Comparison of ENCODE assay signal across 17 cellular contexts in the genomic region with DNA sequence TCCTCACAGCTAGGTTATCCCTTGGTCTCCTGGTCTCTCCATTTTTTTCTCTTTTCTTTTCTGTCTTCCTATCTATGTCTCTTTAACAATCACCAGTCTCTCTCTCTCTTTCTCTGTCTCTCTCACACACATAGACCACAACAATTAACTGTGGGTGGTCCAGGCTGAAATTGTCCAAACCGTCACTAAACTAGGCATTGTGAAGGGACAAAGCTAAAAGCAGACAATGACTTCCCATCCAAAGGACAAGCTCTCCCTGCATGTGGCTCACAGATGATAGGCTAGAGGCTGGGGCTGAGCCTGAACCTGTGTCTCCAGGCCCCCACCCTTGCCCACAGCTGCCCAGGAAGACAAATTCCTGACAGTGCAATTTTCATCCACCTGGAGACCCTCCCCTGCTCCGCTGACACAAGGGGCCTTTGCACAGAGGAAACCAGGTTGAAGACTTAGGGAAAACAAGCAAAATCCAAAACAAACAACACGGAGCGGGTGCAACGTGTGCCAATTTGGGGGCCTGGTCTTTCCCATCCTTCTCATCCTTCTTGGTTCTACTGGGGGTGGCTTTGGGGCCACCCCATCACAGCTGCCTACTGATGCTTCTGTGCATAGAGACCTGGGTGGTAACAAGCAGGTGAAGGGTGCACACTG.
DNase-seq lines count a peak whose midpoint lies in the region; ATAC-seq and TF ChIP-seq lines count a peak whose summit lies in the region.
"Had no signal": no experiment of that assay in that cellular context is flagged by ENCODE, and none has a peak within 500 bp of the region (broad histone marks: within the 10 kb centered on the region; RNA-seq: fewer than 3 reads in every experiment).

No MANE protein-coding gene starts in this region.

- peaks cover 2% of the 10 kb centered on the region for H3K9me3 Mint-ChIP-seq in endodermal cell

- no peak for TF ChIP-seq POLR2A in IMR-90 (IDR thresholded peaks at IDR 0.05; ENCODE audit: low read depth, low read length)

- no peak overlapping the region for H2BK5ac ChIP-seq in IMR-90 (ENCODE audit: low read depth, low read length, poor library complexity, severe bottlenecking)

- no peak overlapping the region for H3K18ac ChIP-seq in IMR-90 (ENCODE audit: low read depth, low read length)

- H3K9me1 ChIP-seq in IMR-90 (ENCODE audit: insufficient read depth, low read length): no peaks in the 10 kb centered on the region

- no peak overlapping the region for H2AK9ac ChIP-seq in IMR-90 (replicated peaks; ENCODE audit: low read depth, low read length, poor library complexity)

- H3K4me3 Mint-ChIP-seq in endodermal cell: no peak overlapping the region

- CTCF ChIA-PET in IMR-90 (lab: Yijun Ruan, JAX): no interaction called here

- H3K27me3 Mint-ChIP-seq in endodermal cell (ENCODE audit: insufficient read depth): no peaks in the 10 kb centered on the region

- H3K4me1 Mint-ChIP-seq in endodermal cell: peaks cover 6% of the 10 kb centered on the region

- WGBS in IMR-90 (ENCODE audit: extremely low coverage in 2 of 2, insufficient read length in 1 of 2), 2 experiments: 20% methylated on average over 1 of the region's 5 CpGs; no CpG with 5 or more reads in 1 of the 2 experiments
- WGBS in endodermal cell (ENCODE audit: insufficient coverage in 1 of 2, insufficient read length in 1 of 2), 2 experiments: 96 to 100% methylated on average over 1 to 5 of the region's 5 CpGs

- dilution Hi-C loops in IMR-90 (cut with HindIII; ENCODE audit: low sequenced_read_pairs, unreplicated experiment): no loop called here

- H3K27me3 ChIP-seq in IMR-90 (ENCODE audit: control insufficient read depth, insufficient read depth, low read length) (no peaks in the 10 kb centered on the region), endodermal cell (ENCODE audit: control insufficient read depth, insufficient read depth, low read length, poor library complexity, severe bottlenecking) (no peaks in the 10 kb centered on the region), left lung (no peaks in the 10 kb centered on the region), brain microvascular endothelial cell (replicated peaks) (no peaks in the 10 kb centered on the region)

- H3K36me3 ChIP-seq in IMR-90 (ENCODE audit: control insufficient read depth, insufficient read depth, low read length) (no peaks in the 10 kb centered on the region), endodermal cell (ENCODE audit: control insufficient read depth, insufficient read depth, low read length) (no peaks in the 10 kb centered on the region), left lung (no peaks in the 10 kb centered on the region), brain microvascular endothelial cell (replicated peaks) (no peaks in the 10 kb centered on the region)

- in situ Hi-C loops in IMR-90 (cut with MboI; ENCODE audit: low sequenced_read_pairs): no loop called here
- in situ Hi-C loops in brain microvascular endothelial cell (cut with HindIII; ENCODE audit: low pct_ligation_motif_present, low sequenced_read_pairs): no loop called here

- no TSS peak for BruUV-seq in IMR-90 (replicated peaks; lab: Mats Ljungman, UMichigan)

- H2BK20ac ChIP-seq in IMR-90 (ENCODE audit: low read depth, low read length): no peak overlapping the region

- no peak for TF ChIP-seq CTCF in IMR-90 (conservative IDR thresholded peaks at IDR 0.05; ENCODE audit: low read depth, low read length)
- no peak for TF ChIP-seq CTCF in endodermal cell (conservative IDR thresholded peaks at IDR 0.05)
- no peak for TF ChIP-seq CTCF in left lung (IDR thresholded peaks at IDR 0.05)
- TF ChIP-seq CTCF in brain microvascular endothelial cell (IDR thresholded peaks at IDR 0.05; ENCODE audit: low read depth, low read length, missing control alignments): no peak

- no peak overlapping the region for H3K27ac Mint-ChIP-seq in endodermal cell

- no peak overlapping the region for H3K9ac ChIP-seq in IMR-90 (ENCODE audit: low read depth, low read length)
- H3K9ac ChIP-seq in endodermal cell (ENCODE audit: extremely low read depth, low read length, poor library complexity, severe bottlenecking): no peak overlapping the region

- H4K91ac ChIP-seq in IMR-90 (ENCODE audit: insufficient read depth, low read depth, low read length): no peak overlapping the region

- H4K8ac ChIP-seq in IMR-90 (ENCODE audit: low read depth in 2 of 2, low read length in 2 of 2): no peak overlapping the region

- DNase-seq in activated CD8-positive, alpha-beta memory T cell treated with anti-CD3 and anti-CD28 coated beads, Interleukin-2, amount 50 U/mL, for 48 hours: peak; percentile 33
- no peak for DNase-seq in activated CD8-positive, alpha-beta memory T cell treated with anti-CD3 and anti-CD28 coated beads, Interleukin-2, amount 50 U/mL, for 4 hours
- DNase-seq in IMR-90: no peak
- peak; percentile 20 for DNase-seq in endodermal cell
- DNase-seq in RPMI8226: no peak
- DNase-seq in left lung: no peak
- no peak for DNase-seq in brain microvascular endothelial cell
- DNase-seq: AML-193, NCI-H1436 treated with DMSO at 0.1 percent for 48 hours, NCI-H2081 treated with DMSO at 0.1 percent for 48 hours, NCI-H226, NCI-H526, PC-9 had no signal

- TF ChIP-seq RAD21 in IMR-90 (IDR thresholded peaks at IDR 0.05; ENCODE audit: low read length): no peak

- H3K4ac ChIP-seq in IMR-90 (ENCODE audit: low read depth, low read length): no peak overlapping the region

- ATAC-seq in IMR-90 (ENCODE audit: low read depth): no peak
- ATAC-seq in left lung: no peak
- ATAC-seq: A549, HCT116, Right ventricle myocardium inferior had no signal

- H3K27ac ChIP-seq in IMR-90 (ENCODE audit: insufficient read depth, low read length) (no peak overlapping the region), endodermal cell (ENCODE audit: low read depth, low read length) (no peak overlapping the region), temporal lobe (ENCODE audit: low read depth, low read length) (peak overlapping the region; percentile 28), left lung (no peak overlapping the region), brain microvascular endothelial cell (no peak overlapping the region)
- H3K27ac ChIP-seq: A549, PC-9 had no signal

- intact Hi-C loops in IMR-90 (cut with micrococcal nuclease): no loop called here
- intact Hi-C loops in left lung (cut with DNase I): no loop called here

- H3K4me2 ChIP-seq in IMR-90 (ENCODE audit: low read depth, low read length): no peak overlapping the region
- H3K4me2 ChIP-seq: A549, PC-9 had no signal

- H4K5ac ChIP-seq in IMR-90 (ENCODE audit: low read depth, low read length): no peak overlapping the region

- H3K36me3 Mint-ChIP-seq in endodermal cell (ENCODE audit: low read depth): no peaks in the 10 kb centered on the region

- no peak overlapping the region for H2AK5ac ChIP-seq in IMR-90 (ENCODE audit: low read depth, low read length)

- POLR2A ChIA-PET in IMR-90 (lab: Charles Lee; ENCODE audit: unreplicated experiment): no interaction called here

- H2BK15ac ChIP-seq in IMR-90 (ENCODE audit: low read depth, low read length): no peak overlapping the region

- no peak overlapping the region for H3K56ac ChIP-seq in IMR-90 (ENCODE audit: extremely low read depth, insufficient read depth, low read length)

- H3K4me1 ChIP-seq in IMR-90 (ENCODE audit: control insufficient read depth, insufficient read depth, low read length) (no peaks in the 10 kb centered on the region), endodermal cell (ENCODE audit: control insufficient read depth, insufficient read depth, low read length) (no peaks in the 10 kb centered on the region), left lung (no peaks in the 10 kb centered on the region)
- H3K4me1 ChIP-seq: A549 had no signal

- H3K79me1 ChIP-seq in IMR-90 (ENCODE audit: low read depth in 1 of 2, low read length in 2 of 2): no peaks in the 10 kb centered on the region

- H3K14ac ChIP-seq in IMR-90 (replicated peaks; ENCODE audit: low read depth, low read length): no peak overlapping the region

- no peak overlapping the region for H2BK120ac ChIP-seq in IMR-90 (ENCODE audit: low read depth, low read length)

- H3K4me3 ChIP-seq in IMR-90 (ENCODE audit: insufficient read depth, low read depth, low read length) (no peak overlapping the region), endodermal cell (ENCODE audit: low read length) (no peak overlapping the region), left lung (no peak overlapping the region), brain microvascular endothelial cell (ENCODE audit: low read depth, low read length) (no peak overlapping the region)
- H3K4me3 ChIP-seq: A549, PC-9 had no signal

- H3K23ac ChIP-seq in IMR-90 (ENCODE audit: low read depth, low read length): no peak overlapping the region

- H2AFZ ChIP-seq in IMR-90 (replicated peaks; ENCODE audit: low read length, poor library complexity): no peak overlapping the region
- H2AFZ ChIP-seq: PC-9 had no signal

- H3K9me3 ChIP-seq in IMR-90 (ENCODE audit: control insufficient read depth, insufficient read depth, low read length): peaks cover 27% of the 10 kb centered on the region
- H3K9me3 ChIP-seq in endodermal cell (ENCODE audit: control insufficient read depth, low read length): no peaks in the 10 kb centered on the region
- H3K9me3 ChIP-seq in left lung: no peaks in the 10 kb centered on the region

- no peaks in the 10 kb centered on the region for H4K20me1 ChIP-seq in IMR-90 (ENCODE audit: insufficient read depth, low read length)

TF ChIP-seq in IMR-90, 13 proteins besides CTCF, POLR2A, EP300 and RAD21:
- TF ChIP-seq SMC3 (IDR thresholded peaks at IDR 0.05; ENCODE audit: low read depth, low read length): no peak
- TF ChIP-seq MAFK (IDR thresholded peaks at IDR 0.05; ENCODE audit: low read depth, low read length): 0 out of 2 replicates have a peak, but pooled peaks have one; percentile 6

Comparison
In these comparisons a context has a peak if more than half of its experiments do, and no peak if none do; other contexts are left out.
1. DNase-seq: peak in activated CD8-positive, alpha-beta memory T cell treated with anti-CD3 and anti-CD28 coated beads, Interleukin-2, amount 50 U/mL, for 48 hours (single experiment) and endodermal cell (single experiment); none in activated CD8-positive, alpha-beta memory T cell treated with anti-CD3 and anti-CD28 coated beads, Interleukin-2, amount 50 U/mL, for 4 hours (single experiment), IMR-90 (single experiment), RPMI8226 (single experiment), left lung (0 of 2) and brain microvascular endothelial cell (single experiment).